ENCODE assay signal across 10 cellular contexts in the genomic region with DNA sequence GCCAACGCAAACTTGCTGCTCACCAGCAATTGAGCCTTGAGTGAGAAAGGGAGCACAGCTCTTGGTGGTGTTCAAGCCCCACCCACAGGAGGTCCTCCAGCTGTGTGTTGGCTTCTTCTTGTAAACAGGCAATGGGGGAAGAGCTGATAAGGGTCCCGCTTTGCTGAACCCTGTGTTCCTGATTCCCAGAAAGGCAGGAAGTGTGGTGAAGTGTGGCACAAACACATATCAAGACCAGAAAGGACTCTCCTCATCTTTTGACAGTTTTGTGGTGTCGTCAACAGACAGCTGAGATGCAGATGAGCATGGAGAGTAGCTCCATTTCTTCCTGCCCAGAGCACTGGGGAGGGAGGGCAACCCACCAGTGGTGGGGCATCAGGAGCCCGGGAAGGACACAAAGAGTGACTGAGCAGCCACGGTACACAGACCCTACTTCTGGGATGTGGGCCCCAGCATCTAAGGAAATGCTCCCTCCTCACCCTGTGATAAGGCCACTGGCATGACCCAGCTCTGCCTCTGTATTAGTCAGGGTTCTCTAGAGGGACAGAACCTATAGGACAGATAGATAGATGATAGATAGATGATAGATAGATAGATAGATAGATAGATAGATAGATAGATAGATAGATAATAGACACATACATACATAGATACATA.
DNase-seq lines count a peak whose midpoint lies in the region; ATAC-seq lines count a peak whose summit lies in the region.
"Had no signal": no experiment of that assay in that cellular context is flagged by ENCODE, and none has a peak within 500 bp of the region (broad histone marks: within the 10 kb centered on the region; RNA-seq: fewer than 3 reads in every experiment).

No MANE protein-coding gene starts in this region.

- peaks cover 52% of the 10 kb centered on the region for H3K36me3 Mint-ChIP-seq in T-helper 1 cell treated with Interleukin-12 subunit alpha and Interleukin-12 subunit beta and Interleukin-4 antibody, amounts not matched to agents 30 μg/mL and 1 μg/mL, for 36 hours (ENCODE audit: low read depth)
- peaks cover 51% of the 10 kb centered on the region for H3K36me3 Mint-ChIP-seq in activated naive CD8-positive, alpha-beta T cell treated with anti-CD3 and anti-CD28 coated beads, Interleukin-2, amount 10 ng/mL, durations not matched to agents 7 days and 5 days
- H3K36me3 Mint-ChIP-seq in naive thymus-derived CD4-positive, alpha-beta T cell: peaks cover 0 to 73% (median 7%) of the 10 kb centered on the region in 5 donors

- peak; percentile 62 for DNase-seq in activated naive CD8-positive, alpha-beta T cell treated with anti-CD3 and anti-CD28 coated beads, Interleukin-2, amount 10 ng/mL, durations not matched to agents 7 days and 5 days
- peak in 7 of 9 donors; percentile 6 to 57 (median 35) for DNase-seq in naive thymus-derived CD4-positive, alpha-beta T cell
- no peak for DNase-seq in DMS53 (lab: John Stamatoyannopoulos, UW)
- no peak for DNase-seq in COLO829 (ENCODE audit: low spot score)
- no peak for DNase-seq in NCI-H1092 (lab: John Stamatoyannopoulos, UW)
- DNase-seq: midbrain, SIG-M5 had no signal

- H3K9me3 ChIP-seq in naive thymus-derived CD4-positive, alpha-beta T cell (ENCODE audit: control insufficient read depth in 2 of 3, low read length in 3 of 3): no peaks in the 10 kb centered on the region

- no peaks in the 10 kb centered on the region for H3K27me3 ChIP-seq in naive thymus-derived CD4-positive, alpha-beta T cell (ENCODE audit: control insufficient read depth in 2 of 2, insufficient read depth in 2 of 2, low read length in 2 of 2)

- H3K9me3 Mint-ChIP-seq in T-helper 1 cell treated with Interleukin-12 subunit alpha and Interleukin-12 subunit beta and Interleukin-4 antibody, amounts not matched to agents 30 μg/mL and 1 μg/mL, for 36 hours: peaks cover 30% of the 10 kb centered on the region
- H3K9me3 Mint-ChIP-seq in activated naive CD8-positive, alpha-beta T cell treated with anti-CD3 and anti-CD28 coated beads, Interleukin-2, amount 10 ng/mL, durations not matched to agents 7 days and 5 days: peaks cover 27% of the 10 kb centered on the region
- H3K9me3 Mint-ChIP-seq in naive thymus-derived CD4-positive, alpha-beta T cell: peaks cover 0 to 31% (median 4%) of the 10 kb centered on the region in 11 donors

- H3K4me3 ChIP-seq in naive thymus-derived CD4-positive, alpha-beta T cell (ENCODE audit: low read length): no peak overlapping the region

- peak overlapping the region; percentile 45 for H3K27ac ChIP-seq in naive thymus-derived CD4-positive, alpha-beta T cell (ENCODE audit: low read depth, low read length)
- H3K27ac ChIP-seq: KMS-11 had no signal

- peak overlapping the region; percentile 63 for H3K4me3 Mint-ChIP-seq in T-helper 1 cell treated with Interleukin-12 subunit alpha and Interleukin-12 subunit beta and Interleukin-4 antibody, amounts not matched to agents 30 μg/mL and 1 μg/mL, for 36 hours
- peak overlapping the region; percentile 63 for H3K4me3 Mint-ChIP-seq in activated naive CD8-positive, alpha-beta T cell treated with anti-CD3 and anti-CD28 coated beads, Interleukin-2, amount 10 ng/mL, durations not matched to agents 7 days and 5 days
- H3K4me3 Mint-ChIP-seq in naive thymus-derived CD4-positive, alpha-beta T cell: peak overlapping the region; percentile 15 to 66 (median 41)

- intact Hi-C loops in naive thymus-derived CD4-positive, alpha-beta T cell (cut with micrococcal nuclease): loop anchor here (1.0 to 2.0 kb wide), 5 partner anchors 12 to 46 kb away; no protein-coding TSS in a partner anchor

- CTCF ChIA-PET in naive thymus-derived CD4-positive, alpha-beta T cell (lab: Charles Lee): interaction anchor here (0.6 to 1.1 kb wide), 3 partner anchors 33 to 254 kb away, joined by 3 to 4 read pairs (median 4); no protein-coding TSS in a partner anchor

- H3K27ac Mint-ChIP-seq in T-helper 1 cell treated with Interleukin-12 subunit alpha and Interleukin-12 subunit beta and Interleukin-4 antibody, amounts not matched to agents 30 μg/mL and 1 μg/mL, for 36 hours: peak overlapping the region; percentile 94
- peak overlapping the region; percentile 90 for H3K27ac Mint-ChIP-seq in activated naive CD8-positive, alpha-beta T cell treated with anti-CD3 and anti-CD28 coated beads, Interleukin-2, amount 10 ng/mL, durations not matched to agents 7 days and 5 days
- H3K27ac Mint-ChIP-seq in naive thymus-derived CD4-positive, alpha-beta T cell: peak overlapping the region; percentile 76 to 99 (median 91)

- H3K4me1 ChIP-seq in naive thymus-derived CD4-positive, alpha-beta T cell (ENCODE audit: control insufficient read depth in 2 of 2, insufficient read depth in 2 of 2, low read length in 2 of 2): peaks cover 28 to 47% of the 10 kb centered on the region in 2 donors

- H3K4me1 Mint-ChIP-seq in T-helper 1 cell treated with Interleukin-12 subunit alpha and Interleukin-12 subunit beta and Interleukin-4 antibody, amounts not matched to agents 30 μg/mL and 1 μg/mL, for 36 hours (ENCODE audit: low read depth): peaks cover 82% of the 10 kb centered on the region
- peaks cover 66% of the 10 kb centered on the region for H3K4me1 Mint-ChIP-seq in activated naive CD8-positive, alpha-beta T cell treated with anti-CD3 and anti-CD28 coated beads, Interleukin-2, amount 10 ng/mL, durations not matched to agents 7 days and 5 days
- peaks cover 40 to 92% (median 87%) of the 10 kb centered on the region in 7 donors for H3K4me1 Mint-ChIP-seq in naive thymus-derived CD4-positive, alpha-beta T cell

- H3K36me3 ChIP-seq in naive thymus-derived CD4-positive, alpha-beta T cell (ENCODE audit: control insufficient read depth in 2 of 3, insufficient read depth in 3 of 3, low read length in 3 of 3): no peaks in the 10 kb centered on the region

- no peaks in the 10 kb centered on the region for H3K27me3 Mint-ChIP-seq in T-helper 1 cell treated with Interleukin-12 subunit alpha and Interleukin-12 subunit beta and Interleukin-4 antibody, amounts not matched to agents 30 μg/mL and 1 μg/mL, for 36 hours (ENCODE audit: low read depth)
- H3K27me3 Mint-ChIP-seq in activated naive CD8-positive, alpha-beta T cell treated with anti-CD3 and anti-CD28 coated beads, Interleukin-2, amount 10 ng/mL, durations not matched to agents 7 days and 5 days: no peaks in the 10 kb centered on the region
- no peaks in the 10 kb centered on the region for H3K27me3 Mint-ChIP-seq in naive thymus-derived CD4-positive, alpha-beta T cell

- POLR2A ChIA-PET in activated naive CD8-positive, alpha-beta T cell treated with anti-CD3 and anti-CD28 coated beads, Interleukin-2, amount 10 ng/mL, durations not matched to agents 7 days and 5 days (lab: Charles Lee): interaction anchor here (0.7 to 4.4 kb wide), 13 partner anchors 11 to 303 kb away, joined by 3 to 44 read pairs (median 4); partner anchors contain the start of gene TAB2
- POLR2A ChIA-PET in naive thymus-derived CD4-positive, alpha-beta T cell (lab: Charles Lee): interaction anchor here (0.6 to 4.8 kb wide), 5 partner anchors 9 to 133 kb away, joined by 3 to 30 read pairs (median 3); no protein-coding TSS in a partner anchor

- peak; percentile 39 for ATAC-seq in GM18868 (IDR thresholded peaks at IDR 0.05; ENCODE audit: unreplicated experiment)
- peak; percentile 96 for ATAC-seq in activated naive CD8-positive, alpha-beta T cell treated with anti-CD3 and anti-CD28 coated beads, Interleukin-2, amount 10 ng/mL, durations not matched to agents 7 days and 5 days (ENCODE audit: low read depth)
- peak; percentile 74 for ATAC-seq in naive thymus-derived CD4-positive, alpha-beta T cell

Comparison
In these comparisons a context has a peak if more than half of its experiments do, and no peak if none do; other contexts are left out.
1. ATAC-seq: peak in every context shown above with its lines; median percentile 96 in activated naive CD8-positive, alpha-beta T cell treated with anti-CD3 and anti-CD28 coated beads, Interleukin-2, amount 10 ng/mL, durations not matched to agents 7 days and 5 days; 74 in naive thymus-derived CD4-positive, alpha-beta T cell; 39 in GM18868.
2. DNase-seq: peak in activated naive CD8-positive, alpha-beta T cell treated with anti-CD3 and anti-CD28 coated beads, Interleukin-2, amount 10 ng/mL, durations not matched to agents 7 days and 5 days (single experiment) and naive thymus-derived CD4-positive, alpha-beta T cell (7 of 9); none in DMS53 (single experiment), COLO829 (single experiment) and NCI-H1092 (single experiment).
3. Peak in every context shown above with its lines, with median percentiles within 50 percentile points of each other: H3K27ac Mint-ChIP-seq and H3K4me3 Mint-ChIP-seq.